20 cellular contexts compared by ENCODE assay signal in genomic region chr5:160395111-160395510, GRCh38. TPM values are rescaled to one million over a fixed set of nuclear protein-coding genes. Genes with fewer than 3 reads are reported as not detected.
"Had no signal": no experiment of that assay in that cellular context is flagged by ENCODE, and none has a peak within 500 bp of the region (broad histone marks: within the 10 kb centered on the region; RNA-seq: fewer than 3 reads in every experiment).

No MANE protein-coding gene starts in this region.

- DNase-seq: IMR-90, Karpas-422, KG1, MG63, NCI-H1092 treated with DMSO at 0.1 percent for 48 hours, NCI-H1436, NCI-H187, NCI-H2029, NCI-H2081 treated with DMSO at 0.1 percent for 48 hours, NCI-H2171, NCI-H226, NCI-H446, NCI-H510A, NCI-H524 treated with DMSO at 0.1 percent for 48 hours, NCI-H69, NCI-H774, RPMI8226, SHP77 had no signal

RNA-seq across cellular contexts. Expression of gene C1QTNF2, which starts 24.7 kb away (rescaled TPM):
- total RNA-seq: HepG2, HT-29 had no signal
- polyA plus RNA-seq: HepG2 had no signal
